ENCODE assay signal across 13 cellular contexts in the genomic region with DNA sequence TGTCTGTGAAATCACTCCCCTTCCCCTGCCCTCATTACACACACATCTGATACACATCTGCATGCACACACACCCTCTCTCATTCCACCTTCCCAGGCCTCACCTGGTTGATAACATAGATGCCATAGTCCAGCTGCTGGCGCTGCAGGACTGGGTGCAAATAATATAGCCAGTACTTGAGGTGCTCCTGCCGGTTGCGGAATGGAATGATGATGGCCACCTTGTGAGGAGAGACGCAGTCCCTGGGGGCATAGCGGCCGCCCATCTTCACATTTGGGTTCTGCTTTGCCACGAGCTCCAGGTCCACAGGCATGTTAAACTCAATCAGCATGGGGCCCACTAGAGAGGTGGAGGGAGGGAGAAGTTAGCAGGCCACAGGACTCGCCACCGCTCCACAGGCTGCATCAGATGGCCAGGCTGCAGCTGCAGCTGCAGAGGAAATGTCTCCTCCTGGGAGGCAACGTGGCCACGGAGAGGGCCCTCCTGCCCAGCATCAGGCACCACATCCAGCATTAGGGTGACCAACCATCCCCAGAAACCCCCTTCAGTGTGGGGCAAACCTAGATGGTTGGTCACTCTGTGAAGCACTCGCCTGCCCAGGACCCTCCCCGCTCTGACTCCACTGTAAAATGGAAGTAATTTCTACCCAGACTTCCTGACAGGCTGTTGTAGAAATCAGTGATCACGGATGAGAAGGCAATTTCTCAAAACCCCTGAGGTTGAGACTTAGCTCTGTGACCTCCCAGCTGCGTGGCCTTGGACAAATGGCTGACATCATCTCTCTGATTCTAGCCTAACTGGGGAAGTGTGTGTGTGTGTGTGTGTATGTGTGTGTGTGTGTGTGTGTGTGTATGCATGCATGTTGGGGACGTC. TPM values are rescaled to one million over a fixed set of nuclear protein-coding genes. Genes with fewer than 3 reads are reported as not detected.
DNase-seq lines count a peak whose midpoint lies in the region; ATAC-seq and TF ChIP-seq lines count a peak whose summit lies in the region.
"Had no signal": no experiment of that assay in that cellular context is flagged by ENCODE, and none has a peak within 500 bp of the region (broad histone marks: within the 10 kb centered on the region; RNA-seq: fewer than 3 reads in every experiment).

No MANE protein-coding gene starts in this region.

- no peak for DNase-seq in activated T-cell treated with anti-CD3 and anti-CD28 coated beads, Interleukin-2, amount 50 U/mL, for 72 hours
- DNase-seq in activated T-cell treated with anti-CD3 and anti-CD28 coated beads, Interleukin-2, amount 50 U/mL, for 48 hours: no peak
- no peak for DNase-seq in activated T-helper 1 cell treated with anti-CD3 and anti-CD28 coated beads, Interleukin-12 subunit alpha, Interleukin-12 subunit beta, Interleukin-2, Interleukin-4 antibody, amounts not matched to agents 30 ng/mL and 10 ng/mL and 1 ng/mL, durations not matched to agents 14 hours and 24 hours and 36 hours (ENCODE audit: low spot score)
- DNase-seq in memory B cell (ENCODE audit: low spot score in 2 of 2): no peak
- no peak for DNase-seq in stomach
- DNase-seq in stimulated activated CD4-positive, alpha-beta T cell treated with anti-CD3 and anti-CD28 coated beads, Interleukin-12 subunit alpha, Interleukin-12 subunit beta, amount 100 ng/mL, for 4 hours: no peak
- DNase-seq in RPMI8226: no peak
- no peak for DNase-seq in HuH-7 (ENCODE audit: low spot score)
- DNase-seq: esophagus squamous epithelium, GDM1, kidney glomerular epithelial cell, NCI-H510A treated with DMSO at 0.1 percent for 48 hours had no signal

- no peaks in the 10 kb centered on the region for H3K9me3 Mint-ChIP-seq in activated T-cell treated with anti-CD3 and anti-CD28 coated beads, Interleukin-2, amount 50 U/mL, for 72 hours
- H3K9me3 Mint-ChIP-seq in activated T-helper 1 cell treated with anti-CD3 and anti-CD28 coated beads, Interleukin-12 subunit alpha, Interleukin-12 subunit beta, Interleukin-2, Interleukin-4 antibody, amounts not matched to agents 30 ng/mL and 10 ng/mL and 1 ng/mL, durations not matched to agents 14 hours and 24 hours and 36 hours: no peaks in the 10 kb centered on the region
- no peaks in the 10 kb centered on the region for H3K9me3 Mint-ChIP-seq in memory B cell

- TF ChIP-seq POLR2A in stomach (IDR thresholded peaks at IDR 0.05): no peak

- peaks cover 62 to 98% (median 78%) of the 10 kb centered on the region in 4 donors for H3K4me1 ChIP-seq in stomach

- peak overlapping the region; percentile 9 for H3K27ac Mint-ChIP-seq in activated T-cell treated with anti-CD3 and anti-CD28 coated beads, Interleukin-2, amount 50 U/mL, for 72 hours
- peak overlapping the region; percentile 81 for H3K27ac Mint-ChIP-seq in activated T-helper 1 cell treated with anti-CD3 and anti-CD28 coated beads, Interleukin-12 subunit alpha, Interleukin-12 subunit beta, Interleukin-2, Interleukin-4 antibody, amounts not matched to agents 30 ng/mL and 10 ng/mL and 1 ng/mL, durations not matched to agents 14 hours and 24 hours and 36 hours
- peak overlapping the region; percentile 75 for H3K27ac Mint-ChIP-seq in memory B cell
- H3K27ac Mint-ChIP-seq: progenitor cell of endocrine pancreas had no signal

- peaks cover 8 to 10% of the 10 kb centered on the region in 2 donors for H3K36me3 Mint-ChIP-seq in activated T-cell treated with anti-CD3 and anti-CD28 coated beads, Interleukin-2, amount 50 U/mL, for 72 hours (ENCODE audit: insufficient read depth in 2 of 2)
- peaks cover 38% of the 10 kb centered on the region for H3K36me3 Mint-ChIP-seq in activated T-helper 1 cell treated with anti-CD3 and anti-CD28 coated beads, Interleukin-12 subunit alpha, Interleukin-12 subunit beta, Interleukin-2, Interleukin-4 antibody, amounts not matched to agents 30 ng/mL and 10 ng/mL and 1 ng/mL, durations not matched to agents 14 hours and 24 hours and 36 hours (ENCODE audit: low read depth)
- H3K36me3 Mint-ChIP-seq in memory B cell: peaks cover 33% of the 10 kb centered on the region

- ATAC-seq in activated T-cell treated with anti-CD3 and anti-CD28 coated beads, Interleukin-2, amount 50 U/mL, for 72 hours (replicated peaks in 1 of 2): no peak
- no peak for ATAC-seq in memory B cell (ENCODE audit: low read depth)

- H3K9me3 ChIP-seq in stomach: no peaks in the 10 kb centered on the region
- H3K9me3 ChIP-seq: esophagus squamous epithelium had no signal

- peaks cover 72% of the 10 kb centered on the region for H3K4me1 Mint-ChIP-seq in activated T-cell treated with anti-CD3 and anti-CD28 coated beads, Interleukin-2, amount 50 U/mL, for 72 hours (ENCODE audit: low read depth)
- peaks cover 65% of the 10 kb centered on the region for H3K4me1 Mint-ChIP-seq in activated T-helper 1 cell treated with anti-CD3 and anti-CD28 coated beads, Interleukin-12 subunit alpha, Interleukin-12 subunit beta, Interleukin-2, Interleukin-4 antibody, amounts not matched to agents 30 ng/mL and 10 ng/mL and 1 ng/mL, durations not matched to agents 14 hours and 24 hours and 36 hours (ENCODE audit: low read depth)
- peaks cover 64% of the 10 kb centered on the region for H3K4me1 Mint-ChIP-seq in memory B cell

- peak overlapping the region in 4 of 5 donors; percentile 7 to 56 (median 49) for H3K27ac ChIP-seq in stomach

- H3K4me3 ChIP-seq in stomach: no peak overlapping the region
- H3K4me3 ChIP-seq: esophagus squamous epithelium had no signal

- no peaks in the 10 kb centered on the region for H3K27me3 ChIP-seq in stomach
- H3K27me3 ChIP-seq: esophagus squamous epithelium had no signal

- no peaks in the 10 kb centered on the region for H3K27me3 Mint-ChIP-seq in activated T-cell treated with anti-CD3 and anti-CD28 coated beads, Interleukin-2, amount 50 U/mL, for 72 hours (ENCODE audit: low read depth)
- no peaks in the 10 kb centered on the region for H3K27me3 Mint-ChIP-seq in activated T-helper 1 cell treated with anti-CD3 and anti-CD28 coated beads, Interleukin-12 subunit alpha, Interleukin-12 subunit beta, Interleukin-2, Interleukin-4 antibody, amounts not matched to agents 30 ng/mL and 10 ng/mL and 1 ng/mL, durations not matched to agents 14 hours and 24 hours and 36 hours (ENCODE audit: insufficient read depth)
- no peaks in the 10 kb centered on the region for H3K27me3 Mint-ChIP-seq in memory B cell
- H3K27me3 Mint-ChIP-seq: progenitor cell of endocrine pancreas had no signal

- no peak overlapping the region for H3K4me3 Mint-ChIP-seq in activated T-cell treated with anti-CD3 and anti-CD28 coated beads, Interleukin-2, amount 50 U/mL, for 72 hours
- no peak overlapping the region for H3K4me3 Mint-ChIP-seq in activated T-helper 1 cell treated with anti-CD3 and anti-CD28 coated beads, Interleukin-12 subunit alpha, Interleukin-12 subunit beta, Interleukin-2, Interleukin-4 antibody, amounts not matched to agents 30 ng/mL and 10 ng/mL and 1 ng/mL, durations not matched to agents 14 hours and 24 hours and 36 hours
- peak overlapping the region; percentile 58 for H3K4me3 Mint-ChIP-seq in memory B cell

- TF ChIP-seq CTCF in stomach (IDR thresholded peaks at IDR 0.05): no peak

- TF ChIP-seq EP300 in stomach (IDR thresholded peaks at IDR 0.05): no peak

- intact Hi-C loops in activated T-helper 1 cell treated with anti-CD3 and anti-CD28 coated beads, Interleukin-12 subunit alpha, Interleukin-12 subunit beta, Interleukin-2, Interleukin-4 antibody, amounts not matched to agents 30 ng/mL and 10 ng/mL and 1 ng/mL, durations not matched to agents 14 hours and 24 hours and 36 hours (cut with micrococcal nuclease): no loop called here
- intact Hi-C loops in stomach (cut with DNase I; ENCODE audit: low total_unique reads): no loop called here

- peaks cover 13 to 49% (median 41%) of the 10 kb centered on the region in 4 donors for H3K36me3 ChIP-seq in stomach

- WGBS in stomach, 5 donors: 57 to 71% (median 67%) methylated on average over 15 to 16 of the region's 16 CpGs

RNA-seq across cellular contexts. Expression of a gene that starts 31.8 kb away (rescaled TPM):
- 10 to 100 TPM; 72.2 to 91.9 TPM for total RNA-seq in activated T-cell treated with anti-CD3 and anti-CD28 coated beads, Interleukin-2, amount 50 U/mL, for 72 hours
- 64.4 and 66.5 TPM in 2 replicates for total RNA-seq in activated T-helper 1 cell treated with anti-CD3 and anti-CD28 coated beads, Interleukin-12 subunit alpha, Interleukin-12 subunit beta, Interleukin-2, Interleukin-4 antibody, amounts not matched to agents 30 ng/mL and 10 ng/mL and 1 ng/mL, durations not matched to agents 14 hours and 24 hours and 36 hours
- 100 to 1,000 TPM in 1 of 5 donors, 10 to 100 TPM in 3, 1 to 10 TPM in 1; 6.4 to 125 (median 25.0) TPM for total RNA-seq in stomach
- 10 to 100 TPM; 23.4 to 31.4 (median 24.8) TPM for polyA plus RNA-seq in stomach

RNA-seq across cellular contexts. Expression of a gene that starts 58.8 kb away (rescaled TPM):
- total RNA-seq in activated T-cell treated with anti-CD3 and anti-CD28 coated beads, Interleukin-2, amount 50 U/mL, for 72 hours: 10 to 100 TPM; 23.4 to 27.6 TPM
- 28.8 TPM in 2 replicates for total RNA-seq in activated T-helper 1 cell treated with anti-CD3 and anti-CD28 coated beads, Interleukin-12 subunit alpha, Interleukin-12 subunit beta, Interleukin-2, Interleukin-4 antibody, amounts not matched to agents 30 ng/mL and 10 ng/mL and 1 ng/mL, durations not matched to agents 14 hours and 24 hours and 36 hours
- 10 to 100 TPM in 2 of 5 donors, 1 to 10 TPM in 3; 1.7 to 36.2 (median 10.0) TPM for total RNA-seq in stomach
- polyA plus RNA-seq in stomach: 1 to 10 TPM; 7.4 to 8.1 (median 8.0) TPM

Comparison
In these comparisons a context has a peak if more than half of its experiments do, and no peak if none do; other contexts are left out.
1. H3K27ac Mint-ChIP-seq: peak in every context shown above with its lines; median percentile 81 in activated T-helper 1 cell treated with anti-CD3 and anti-CD28 coated beads, Interleukin-12 subunit alpha, Interleukin-12 subunit beta, Interleukin-2, Interleukin-4 antibody, amounts not matched to agents 30 ng/mL and 10 ng/mL and 1 ng/mL, durations not matched to agents 14 hours and 24 hours and 36 hours; 75 in memory B cell; 9 in activated T-cell treated with anti-CD3 and anti-CD28 coated beads, Interleukin-2, amount 50 U/mL, for 72 hours.